ENCODE assay signal across 14 cellular contexts in genomic region chr6:11424395-11425050, GRCh38.
DNase-seq lines count a peak whose midpoint lies in the region; ATAC-seq, FAIRE-seq and TF ChIP-seq lines count a peak whose summit lies in the region.
"Had no signal": no experiment of that assay in that cellular context is flagged by ENCODE, and none has a peak within 500 bp of the region (broad histone marks: within the 10 kb centered on the region; RNA-seq: fewer than 3 reads in every experiment).

No MANE protein-coding gene starts in this region.

- peaks cover 23% of the 10 kb centered on the region for H3K9me1 ChIP-seq in IMR-90 (ENCODE audit: insufficient read depth, low read length)

- no peak overlapping the region for H3K4me3 Mint-ChIP-seq in activated CD4-positive, alpha-beta T cell treated with anti-CD3 and anti-CD28 coated beads for 36 hours
- H3K4me3 Mint-ChIP-seq: activated naive CD4-positive, alpha-beta T cell treated with anti-CD3 and anti-CD28 coated beads, Interleukin-2, amount 10 ng/mL, durations not matched to agents 7 days and 5 days; CD8-positive, alpha-beta memory T cell had no signal

- H2BK5ac ChIP-seq in IMR-90 (ENCODE audit: low read depth, low read length, poor library complexity, severe bottlenecking) (no peak overlapping the region), H1 (ENCODE audit: low read depth, low read length) (no peak overlapping the region), mesendoderm (ENCODE audit: low read length) (no peak overlapping the region)

- no peak overlapping the region for H3K18ac ChIP-seq in IMR-90 (ENCODE audit: low read depth, low read length)
- no peak overlapping the region for H3K18ac ChIP-seq in H1 (ENCODE audit: extremely low read depth, low read length)
- H3K18ac ChIP-seq in mesendoderm (ENCODE audit: low read length) = peak overlapping the region; percentile 25

- peak overlapping the region; percentile 58; the same call in 1 of the 2 replicates for H3K4ac ChIP-seq in IMR-90 (ENCODE audit: low read depth, low read length)
- no peak overlapping the region for H3K4ac ChIP-seq in H1 (replicated peaks; ENCODE audit: insufficient read length, low read depth, low read length)
- H3K4ac ChIP-seq in mesendoderm (ENCODE audit: low read depth, low read length) = no peak overlapping the region

- no peak overlapping the region for H3K56ac ChIP-seq in IMR-90 (ENCODE audit: extremely low read depth, insufficient read depth, low read length)
- H3K56ac ChIP-seq in H1 (replicated peaks; ENCODE audit: insufficient read length, low read depth, low read length) = no peak overlapping the region
- no peak overlapping the region for H3K56ac ChIP-seq in mesendoderm (ENCODE audit: low read length)

- H3K79me1 ChIP-seq in IMR-90 (ENCODE audit: low read depth in 1 of 2, low read length in 2 of 2) (no peaks in the 10 kb centered on the region), H1 (ENCODE audit: low read depth, low read length) (0 out of 2 replicates have a peak, but pooled peaks cover 2% of the 10 kb centered on the region), mesendoderm (ENCODE audit: low read length) (no peaks in the 10 kb centered on the region)

- no peak for TF ChIP-seq POLR2A in IMR-90 (IDR thresholded peaks at IDR 0.05; ENCODE audit: low read depth, low read length)
- TF ChIP-seq POLR2A in H1 (IDR thresholded peaks at IDR 0.05; ENCODE audit: control extremely low read depth in 1 of 2, low read depth in 2 of 2, low read length in 2 of 2) = no peak

- H3K14ac ChIP-seq in IMR-90 (replicated peaks; ENCODE audit: low read depth, low read length) (0 out of 2 replicates have a peak overlapping the region, but pooled peaks have one; percentile 26), H1 (ENCODE audit: insufficient read length) (no peak overlapping the region)

- H2AFZ ChIP-seq in IMR-90 (replicated peaks; ENCODE audit: low read length, poor library complexity) = no peak overlapping the region
- no peak overlapping the region for H2AFZ ChIP-seq in H1 (ENCODE audit: low read length)

- POLR2A ChIA-PET in IMR-90 (lab: Charles Lee; ENCODE audit: unreplicated experiment) (no interaction called here), H1 (lab: Charles Lee; ENCODE audit: partially characterized antibody) (interaction anchor here (0.9 to 1.0 kb wide), 2 partner anchors 8 to 208 kb away, joined by 3 read pairs; no protein-coding TSS in a partner anchor)
- POLR2A ChIA-PET in activated CD4-positive, alpha-beta T cell treated with anti-CD3 and anti-CD28 coated beads for 36 hours (lab: Charles Lee) = interaction anchor here (0.6 kb wide), 1 partner anchor 36 kb away, joined by 3 read pairs; no protein-coding TSS in a partner anchor

- peak overlapping the region; percentile 11; the same call in 1 of the 2 replicates for H2BK120ac ChIP-seq in IMR-90 (ENCODE audit: low read depth, low read length)
- no peak overlapping the region for H2BK120ac ChIP-seq in H1 (replicated peaks; ENCODE audit: low read depth, low read length)
- no peak overlapping the region for H2BK120ac ChIP-seq in mesendoderm (ENCODE audit: low read depth, low read length)

- peaks cover 5% of the 10 kb centered on the region; the same call in 1 of the 2 replicates for H3K23me2 ChIP-seq in H1 (ENCODE audit: low read depth, low read length)

- no peak for TF ChIP-seq EP300 in H1 (IDR thresholded peaks at IDR 0.05; ENCODE audit: borderline replicate concordance in 1 of 2, low read depth in 2 of 2, low read length in 2 of 2)

- DNase-seq in A172 (ENCODE audit: low spot score) (peak; percentile 41), IMR-90 (no peak), H1 (ENCODE audit: low read depth in 1 of 2, low spot score in 2 of 2) (no peak), mesendoderm (no peak), COR-L47 (lab: John Stamatoyannopoulos, UW) (no peak)
- no peak for DNase-seq in stimulated activated CD4-positive, alpha-beta T cell treated with anti-CD3 and anti-CD28 coated beads, Interleukin-4, amount 100 ng/mL, for 1 hour
- DNase-seq in activated CD4-positive, alpha-beta T cell treated with anti-CD3 and anti-CD28 coated beads for 36 hours = no peak
- DNase-seq: activated naive CD4-positive, alpha-beta T cell treated with anti-CD3 and anti-CD28 coated beads, Interleukin-2, amount 10 ng/mL, durations not matched to agents 7 days and 5 days; body of pancreas; CD8-positive, alpha-beta memory T cell; GOT3; SJCRH30; transverse colon had no signal

- peak overlapping the region; percentile 53 for H2AK9ac ChIP-seq in IMR-90 (replicated peaks; ENCODE audit: low read depth, low read length, poor library complexity)

- no peaks in the 10 kb centered on the region for H3K36me3 ChIP-seq in IMR-90 (ENCODE audit: control insufficient read depth, insufficient read depth, low read length)
- H3K36me3 ChIP-seq in H1 (ENCODE audit: control insufficient read depth in 2 of 4, insufficient read depth in 4 of 4, low read length in 3 of 4) = no peaks in the 10 kb centered on the region
- H3K36me3 ChIP-seq in mesendoderm (ENCODE audit: control insufficient read depth, insufficient read depth, low read length) = no peaks in the 10 kb centered on the region
- H3K36me3 ChIP-seq: SJCRH30, transverse colon had no signal

- peak overlapping the region; percentile 37; the same call in 1 of the 2 replicates for H2AK5ac ChIP-seq in IMR-90 (ENCODE audit: low read depth, low read length)
- H2AK5ac ChIP-seq in H1 (ENCODE audit: low read depth, low read length) = no peak overlapping the region
- H2AK5ac ChIP-seq in mesendoderm (ENCODE audit: low read length) = no peak overlapping the region

- no peaks in the 10 kb centered on the region for H3K9me3 ChIP-seq in IMR-90 (ENCODE audit: control insufficient read depth, insufficient read depth, low read length)
- H3K9me3 ChIP-seq in H1 (ENCODE audit: insufficient read depth in 2 of 2, low read depth in 1 of 2, low read length in 1 of 2) = no peaks in the 10 kb centered on the region
- H3K9me3 ChIP-seq: body of pancreas, SJCRH30, transverse colon had no signal

- H3K79me2 ChIP-seq in H1 (ENCODE audit: control insufficient read depth in 1 of 2, insufficient read depth in 2 of 2, low read length in 2 of 2) = no peaks in the 10 kb centered on the region
- H3K79me2 ChIP-seq in mesendoderm (ENCODE audit: control insufficient read depth, insufficient read depth, low read length) = no peaks in the 10 kb centered on the region

- H4K5ac ChIP-seq in IMR-90 (ENCODE audit: low read depth, low read length) = no peak overlapping the region
- no peak overlapping the region for H4K5ac ChIP-seq in H1 (ENCODE audit: insufficient read length, low read depth, low read length)
- no peak overlapping the region for H4K5ac ChIP-seq in mesendoderm (ENCODE audit: low read length)

- no peak overlapping the region for H3K4me3 ChIP-seq in IMR-90 (ENCODE audit: insufficient read depth, low read depth, low read length)
- H3K4me3 ChIP-seq in H1 (ENCODE audit: extremely low read depth in 1 of 4, insufficient read depth in 2 of 4, low read depth in 3 of 4, low read length in 4 of 4) = no peak overlapping the region
- no peak overlapping the region for H3K4me3 ChIP-seq in mesendoderm (ENCODE audit: low read length)
- H3K4me3 ChIP-seq: body of pancreas, SJCRH30, transverse colon had no signal

- in situ Hi-C loops in IMR-90 (cut with MboI; ENCODE audit: low sequenced_read_pairs) = no loop called here

- H3K23ac ChIP-seq in IMR-90 (ENCODE audit: low read depth, low read length) = peak overlapping the region; percentile 23; the same call in 1 of the 2 replicates
- no peak overlapping the region for H3K23ac ChIP-seq in H1 (ENCODE audit: insufficient read length)
- H3K23ac ChIP-seq in mesendoderm (ENCODE audit: low read length) = no peak overlapping the region

- H2BK15ac ChIP-seq in IMR-90 (ENCODE audit: low read depth, low read length) = peak overlapping the region; percentile 49; the same call in 1 of the 3 replicates
- H2BK15ac ChIP-seq in H1 (ENCODE audit: low read length) = no peak overlapping the region
- no peak overlapping the region for H2BK15ac ChIP-seq in mesendoderm (replicated peaks; ENCODE audit: low read depth)

- H2BK12ac ChIP-seq in H1 (ENCODE audit: low read depth, low read length) = no peak overlapping the region

- H3K4me1 ChIP-seq in IMR-90 (ENCODE audit: control insufficient read depth, insufficient read depth, low read length) (peaks cover 34% of the 10 kb centered on the region), H1 (replicated peaks in 1 of 4; ENCODE audit: control insufficient read depth in 3 of 4, insufficient read depth in 4 of 4, low read length in 3 of 4) (peaks cover 0 to 17% (median 6%) of the 10 kb centered on the region in 4 experiments; a peak in 3 of 7 replicates), mesendoderm (ENCODE audit: control insufficient read depth, low read depth, low read length) (peaks cover 13% of the 10 kb centered on the region)
- H3K4me1 ChIP-seq: body of pancreas, SJCRH30 had no signal

- no peaks in the 10 kb centered on the region for H3K27me3 Mint-ChIP-seq in activated CD4-positive, alpha-beta T cell treated with anti-CD3 and anti-CD28 coated beads for 36 hours
- H3K27me3 Mint-ChIP-seq: CD8-positive, alpha-beta memory T cell had no signal

- no peak overlapping the region for H3K9ac ChIP-seq in IMR-90 (ENCODE audit: low read depth, low read length)
- no peak overlapping the region for H3K9ac ChIP-seq in H1 (replicated peaks in 1 of 4; ENCODE audit: extremely low read depth in 1 of 4, low read depth in 3 of 4, low read length in 3 of 4)
- no peak overlapping the region for H3K9ac ChIP-seq in mesendoderm (ENCODE audit: low read length)

- no peaks in the 10 kb centered on the region for H3K9me3 Mint-ChIP-seq in activated CD4-positive, alpha-beta T cell treated with anti-CD3 and anti-CD28 coated beads for 36 hours (ENCODE audit: low read depth)
- H3K9me3 Mint-ChIP-seq: activated naive CD4-positive, alpha-beta T cell treated with anti-CD3 and anti-CD28 coated beads, Interleukin-2, amount 10 ng/mL, durations not matched to agents 7 days and 5 days; CD8-positive, alpha-beta memory T cell had no signal

- intact Hi-C loops in IMR-90 (cut with micrococcal nuclease) = loop anchor here (5.0 kb wide), 1 partner anchor 107 kb away; no protein-coding TSS in a partner anchor
- intact Hi-C loops in activated CD4-positive, alpha-beta T cell treated with anti-CD3 and anti-CD28 coated beads for 36 hours (cut with DNase I, micrococcal nuclease) = loop anchor here in 1 of 2 experiments (5.0 kb wide), 1 partner anchor 38 kb away; no protein-coding TSS in a partner anchor

- H4K20me1 ChIP-seq in IMR-90 (ENCODE audit: insufficient read depth, low read length) (no peaks in the 10 kb centered on the region), H1 (replicated peaks in 1 of 2; ENCODE audit: control insufficient read depth in 1 of 2, insufficient read depth in 2 of 2, low read length in 2 of 2) (peaks cover 0 to 5% of the 10 kb centered on the region in 2 experiments)

- ATAC-seq in IMR-90 (ENCODE audit: low read depth) = no peak
- no peak for ATAC-seq in activated CD4-positive, alpha-beta T cell treated with anti-CD3 and anti-CD28 coated beads for 36 hours
- no peak for ATAC-seq in HG03039 (IDR thresholded peaks at IDR 0.05; ENCODE audit: unreplicated experiment)
- ATAC-seq: body of pancreas had no signal

- no peak overlapping the region for H3K4me2 ChIP-seq in IMR-90 (ENCODE audit: low read depth, low read length)
- H3K4me2 ChIP-seq in H1 (ENCODE audit: insufficient read depth in 1 of 2, low read depth in 2 of 2, low read length in 2 of 2) = no peak overlapping the region
- no peak overlapping the region for H3K4me2 ChIP-seq in mesendoderm (ENCODE audit: low read length)

- H3K27me3 ChIP-seq in IMR-90 (ENCODE audit: control insufficient read depth, insufficient read depth, low read length) (no peaks in the 10 kb centered on the region), H1 (replicated peaks in 1 of 4; ENCODE audit: control insufficient read depth in 3 of 4, extremely low read depth in 1 of 4, insufficient read depth in 3 of 4, low read length in 3 of 4) (no peaks in the 10 kb centered on the region), mesendoderm (ENCODE audit: insufficient read depth, low read length, poor library complexity) (no peaks in the 10 kb centered on the region)
- H3K27me3 ChIP-seq: body of pancreas, SJCRH30, transverse colon had no signal

- H3K36me3 Mint-ChIP-seq in activated CD4-positive, alpha-beta T cell treated with anti-CD3 and anti-CD28 coated beads for 36 hours (ENCODE audit: low read depth) = no peaks in the 10 kb centered on the region
- H3K36me3 Mint-ChIP-seq: activated naive CD4-positive, alpha-beta T cell treated with anti-CD3 and anti-CD28 coated beads, Interleukin-2, amount 10 ng/mL, durations not matched to agents 7 days and 5 days had no signal

- H4K91ac ChIP-seq in IMR-90 (ENCODE audit: insufficient read depth, low read depth, low read length) = peak overlapping the region; percentile 12; the same call in 1 of the 2 replicates
- no peak overlapping the region for H4K91ac ChIP-seq in H1 (replicated peaks; ENCODE audit: insufficient read length, low read length)

- no peak overlapping the region for H3K27ac Mint-ChIP-seq in activated CD4-positive, alpha-beta T cell treated with anti-CD3 and anti-CD28 coated beads for 36 hours
- H3K27ac Mint-ChIP-seq: activated naive CD4-positive, alpha-beta T cell treated with anti-CD3 and anti-CD28 coated beads, Interleukin-2, amount 10 ng/mL, durations not matched to agents 7 days and 5 days had no signal

- TF ChIP-seq CTCF in IMR-90 (conservative IDR thresholded peaks at IDR 0.05; ENCODE audit: low read depth, low read length) (no peak), H1 (IDR thresholded peaks at IDR 0.05; ENCODE audit: control extremely low read depth in 1 of 3, insufficient read depth in 1 of 3, low read depth in 1 of 3, low read length in 3 of 3) (no peak)

- no peak for TF ChIP-seq RAD21 in IMR-90 (IDR thresholded peaks at IDR 0.05; ENCODE audit: low read length)
- TF ChIP-seq RAD21 in H1 (IDR thresholded peaks at IDR 0.05 in 1 of 2, conservative IDR thresholded peaks at IDR 0.05 in 1 of 2; ENCODE audit: low read depth in 2 of 2, low read length in 2 of 2) = no peak

- BruUV-seq in IMR-90 (replicated peaks; lab: Mats Ljungman, UMichigan) = no TSS peak

- 0 out of 4 replicates have a peak overlapping the region, but pooled peaks of 1 of the 2 experiments have one; percentile 3 for H4K8ac ChIP-seq in IMR-90 (ENCODE audit: low read depth in 2 of 2, low read length in 2 of 2)
- H4K8ac ChIP-seq in H1 (ENCODE audit: extremely low read depth, insufficient read depth, low read length) = no peak overlapping the region
- H4K8ac ChIP-seq in mesendoderm (ENCODE audit: low read depth, low read length) = no peak overlapping the region

- H3K4me1 Mint-ChIP-seq in activated CD4-positive, alpha-beta T cell treated with anti-CD3 and anti-CD28 coated beads for 36 hours = peaks cover 40% of the 10 kb centered on the region

- H3K27ac ChIP-seq in IMR-90 (ENCODE audit: insufficient read depth, low read length) (no peak overlapping the region), H1 (ENCODE audit: low read depth, low read length) (no peak overlapping the region), mesendoderm (ENCODE audit: low read depth, low read length) (no peak overlapping the region)
- H3K27ac ChIP-seq: body of pancreas, SJCRH30, transverse colon had no signal

- H2BK20ac ChIP-seq in IMR-90 (ENCODE audit: low read depth, low read length) = peak overlapping the region; percentile 35
- H2BK20ac ChIP-seq in H1 (ENCODE audit: low read length) = no peak overlapping the region

- FAIRE-seq in H1 (lab: Jason Lieb, UNC) = no peak

- CTCF ChIA-PET in IMR-90 (lab: Yijun Ruan, JAX) (interaction anchor here (0.6 kb wide), 1 partner anchor 606 kb away, joined by 3 read pairs; no protein-coding TSS in a partner anchor), H1 (lab: Charles Lee; ENCODE audit: partially characterized antibody) (interaction anchor here (0.9 to 1.8 kb wide), 4 partner anchors 8 to 181 kb away, joined by 3 to 7 read pairs (median 3); no protein-coding TSS in a partner anchor)
- CTCF ChIA-PET in activated CD4-positive, alpha-beta T cell treated with anti-CD3 and anti-CD28 coated beads for 36 hours (lab: Charles Lee) = interaction anchor here (1.7 kb wide), 1 partner anchor 35 kb away, joined by 6 read pairs; no protein-coding TSS in a partner anchor

- dilution Hi-C loops in IMR-90 (cut with HindIII; ENCODE audit: low sequenced_read_pairs, unreplicated experiment) = no loop called here

- WGBS in IMR-90 (ENCODE audit: extremely low coverage in 2 of 2, insufficient read length in 1 of 2), 2 experiments = no CpG with 5 or more reads among the region's 5 CpGs
- 86% methylated on average over 5 of the region's 5 CpGs; no CpG with 5 or more reads in 1 of the 2 experiments for WGBS in H1 (ENCODE audit: extremely low coverage in 1 of 2, insufficient coverage in 1 of 2, insufficient read length in 1 of 2, insufficient replicate concordance in 2 of 2, low coverage in 1 of 2, low lambda C conversion rate in 2 of 2, missing lambda C conversion rate in 1 of 2), 2 experiments
- WGBS in mesendoderm (ENCODE audit: extremely low coverage, insufficient coverage, low lambda C conversion rate) = no CpG with 5 or more reads among the region's 5 CpGs
